Comparison of ENCODE assay signal across 9 cellular contexts in the genomic region with DNA sequence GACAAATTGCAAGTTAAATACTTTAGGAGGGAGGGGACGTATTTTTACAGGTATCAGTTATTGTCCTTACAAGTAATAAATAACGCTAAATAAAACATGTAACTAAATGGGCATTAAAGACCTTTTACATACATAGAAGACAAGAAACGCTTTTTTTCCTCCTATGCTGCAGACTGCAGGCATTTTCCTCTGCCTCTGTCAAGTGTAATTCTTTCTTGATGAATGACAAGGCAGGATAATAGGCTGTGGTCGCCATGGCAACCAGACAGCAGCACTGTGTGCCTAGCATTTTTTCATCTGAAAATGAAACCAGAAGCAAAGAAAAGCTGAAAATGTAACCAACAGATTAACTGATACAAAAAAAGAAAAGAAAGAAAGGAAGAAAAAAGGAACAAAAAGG. TPM values are rescaled to one million over a fixed set of nuclear protein-coding genes. Genes with fewer than 3 reads are reported as not detected.
DNase-seq lines count a peak whose midpoint lies in the region; ATAC-seq, FAIRE-seq and TF ChIP-seq lines count a peak whose summit lies in the region.
"Had no signal": no experiment of that assay in that cellular context is flagged by ENCODE, and none has a peak within 500 bp of the region (broad histone marks: within the 10 kb centered on the region; RNA-seq: fewer than 3 reads in every experiment).

No MANE protein-coding gene starts in this region.

- H3K27ac ChIP-seq in mesenchymal stem cell (ENCODE audit: low read length, poor library complexity, severe bottlenecking), result no peak overlapping the region
- no peak overlapping the region for H3K27ac ChIP-seq in CD8-positive, alpha-beta memory T cell (ENCODE audit: low read depth, low read length)

- H3K23ac ChIP-seq in mesenchymal stem cell (ENCODE audit: low read length in 2 of 2), result no peak overlapping the region

- no peak overlapping the region for H4K91ac ChIP-seq in mesenchymal stem cell (ENCODE audit: low read length)

- H3K4me3 Mint-ChIP-seq in CD8-positive, alpha-beta memory T cell, result no peak overlapping the region
- H3K4me3 Mint-ChIP-seq: central memory CD8-positive, alpha-beta T cell had no signal

- no peaks in the 10 kb centered on the region for H3K9me3 Mint-ChIP-seq in CD8-positive, alpha-beta memory T cell

- no peaks in the 10 kb centered on the region for H3K36me3 Mint-ChIP-seq in CD8-positive, alpha-beta memory T cell

- CTCF ChIA-PET in CD8-positive, alpha-beta memory T cell (lab: Charles Lee), result no interaction called here

- no peak overlapping the region for H4K8ac ChIP-seq in mesenchymal stem cell (ENCODE audit: low read length)

- no peak overlapping the region for H2BK120ac ChIP-seq in mesenchymal stem cell (ENCODE audit: low read depth, low read length)

- H2BK5ac ChIP-seq in mesenchymal stem cell (ENCODE audit: low read depth, low read length, poor library complexity, severe bottlenecking), result no peak overlapping the region

- FAIRE-seq in D721Med (lab: Jason Lieb, UNC), result no peak

- WGBS in mesenchymal stem cell, result 40% methylated on average over 2 of the region's 4 CpGs

- no peak for ATAC-seq in HG02763 (IDR thresholded peaks at IDR 0.05; ENCODE audit: unreplicated experiment)

- H2BK12ac ChIP-seq in mesenchymal stem cell (ENCODE audit: low read length in 2 of 2), result no peak overlapping the region

- H2BK15ac ChIP-seq in mesenchymal stem cell (ENCODE audit: low read depth, poor library complexity, severe bottlenecking), result no peak overlapping the region

- no peak overlapping the region for H3K27ac Mint-ChIP-seq in CD8-positive, alpha-beta memory T cell

- DNase-seq in ELR (ENCODE audit: low read depth), result peak; percentile 52
- peak; percentile 19 for DNase-seq in NCI-H146 (lab: John Stamatoyannopoulos, UW)
- peak; percentile 3 for DNase-seq in cerebellum (ENCODE audit: low spot score)
- peak; percentile 94 for DNase-seq in mesenchymal stem cell
- no peak for DNase-seq in D721Med (ENCODE audit: insufficient read length, low spot score)
- no peak for DNase-seq in CD8-positive, alpha-beta memory T cell
- DNase-seq in LoVo (ENCODE audit: low spot score), result no peak

- H3K4me1 Mint-ChIP-seq in CD8-positive, alpha-beta memory T cell, result no peaks in the 10 kb centered on the region
- H3K4me1 Mint-ChIP-seq: central memory CD8-positive, alpha-beta T cell had no signal

- no peak overlapping the region for H2AFZ ChIP-seq in mesenchymal stem cell (ENCODE audit: low read depth, low read length)

- no peak overlapping the region for H2AK5ac ChIP-seq in mesenchymal stem cell (ENCODE audit: low read length, severe bottlenecking)

- no peak for TF ChIP-seq CTCF in D721Med (IDR thresholded peaks at IDR 0.05; ENCODE audit: insufficient read depth, missing control alignments)

- no peak overlapping the region for H3K14ac ChIP-seq in mesenchymal stem cell (ENCODE audit: low read length in 2 of 2)

- no peak overlapping the region for H3K4me3 ChIP-seq in mesenchymal stem cell (ENCODE audit: insufficient read depth in 1 of 2, low read depth in 1 of 2, low read length in 2 of 2)
- H3K4me3 ChIP-seq in CD8-positive, alpha-beta memory T cell (ENCODE audit: low read length), result no peak overlapping the region

- no peak overlapping the region for H3K18ac ChIP-seq in mesenchymal stem cell (ENCODE audit: low read depth in 1 of 2, low read length in 2 of 2)

- H3K4ac ChIP-seq in mesenchymal stem cell (ENCODE audit: low read depth in 1 of 2, low read length in 2 of 2), result no peak overlapping the region

- H3K27me3 ChIP-seq in mesenchymal stem cell (ENCODE audit: control insufficient read depth in 1 of 2, insufficient read depth in 1 of 2, low read length in 2 of 2), result no peaks in the 10 kb centered on the region
- no peaks in the 10 kb centered on the region for H3K27me3 ChIP-seq in CD8-positive, alpha-beta memory T cell (ENCODE audit: insufficient read depth, low read length, poor library complexity, severe bottlenecking)

- H3K27me3 Mint-ChIP-seq in CD8-positive, alpha-beta memory T cell, result peaks cover 0 to 6% of the 10 kb centered on the region in 2 donors

- no peaks in the 10 kb centered on the region for H3K9me3 ChIP-seq in mesenchymal stem cell (ENCODE audit: control insufficient read depth, low read length)
- H3K9me3 ChIP-seq in CD8-positive, alpha-beta memory T cell (ENCODE audit: low read length), result no peaks in the 10 kb centered on the region

- no peaks in the 10 kb centered on the region for H3K4me1 ChIP-seq in mesenchymal stem cell (ENCODE audit: control insufficient read depth, insufficient read depth, low read depth, low read length)
- H3K4me1 ChIP-seq in CD8-positive, alpha-beta memory T cell (ENCODE audit: insufficient read depth, low read length), result no peaks in the 10 kb centered on the region

- H3K79me1 ChIP-seq in mesenchymal stem cell (replicated peaks; ENCODE audit: low read length, poor library complexity, severe bottlenecking), result no peaks in the 10 kb centered on the region

- no peak overlapping the region for H3K4me2 ChIP-seq in mesenchymal stem cell (ENCODE audit: low read length, poor library complexity, severe bottlenecking)

- H3K9ac ChIP-seq in mesenchymal stem cell (ENCODE audit: low read length), result peak overlapping the region; percentile 85

- H3K36me3 ChIP-seq in mesenchymal stem cell (ENCODE audit: control insufficient read depth in 1 of 2, insufficient read depth in 2 of 2, low read depth in 1 of 2, low read length in 2 of 2), result peaks cover 0 to 74% of the 10 kb centered on the region in 2 experiments
- H3K36me3 ChIP-seq in CD8-positive, alpha-beta memory T cell (ENCODE audit: insufficient read depth, low read length), result no peaks in the 10 kb centered on the region

- POLR2A ChIA-PET in CD8-positive, alpha-beta memory T cell (lab: Charles Lee), result no interaction called here

RNA-seq across cellular contexts. Expression of gene BLID, which starts 46.1 kb away (rescaled TPM):
- 7.5 TPM for total RNA-seq in cerebellum
- not detected for polyA plus RNA-seq in mesenchymal stem cell (2013, experiment 1 of 2)
- polyA plus RNA-seq in mesenchymal stem cell (2013, experiment 2 of 2), result not detected
- not detected for total RNA-seq in CD8-positive, alpha-beta memory T cell
- polyA plus RNA-seq in CD8-positive, alpha-beta memory T cell, result not detected

Comparison
In these comparisons a context has a peak if more than half of its experiments do, and no peak if none do; other contexts are left out.
1. DNase-seq: peak in ELR (single experiment), NCI-H146 (single experiment), cerebellum (single experiment) and mesenchymal stem cell (single experiment); none in D721Med (single experiment), CD8-positive, alpha-beta memory T cell (0 of 5) and LoVo (single experiment).